19 cellular contexts compared by ENCODE assay signal in the genomic region with DNA sequence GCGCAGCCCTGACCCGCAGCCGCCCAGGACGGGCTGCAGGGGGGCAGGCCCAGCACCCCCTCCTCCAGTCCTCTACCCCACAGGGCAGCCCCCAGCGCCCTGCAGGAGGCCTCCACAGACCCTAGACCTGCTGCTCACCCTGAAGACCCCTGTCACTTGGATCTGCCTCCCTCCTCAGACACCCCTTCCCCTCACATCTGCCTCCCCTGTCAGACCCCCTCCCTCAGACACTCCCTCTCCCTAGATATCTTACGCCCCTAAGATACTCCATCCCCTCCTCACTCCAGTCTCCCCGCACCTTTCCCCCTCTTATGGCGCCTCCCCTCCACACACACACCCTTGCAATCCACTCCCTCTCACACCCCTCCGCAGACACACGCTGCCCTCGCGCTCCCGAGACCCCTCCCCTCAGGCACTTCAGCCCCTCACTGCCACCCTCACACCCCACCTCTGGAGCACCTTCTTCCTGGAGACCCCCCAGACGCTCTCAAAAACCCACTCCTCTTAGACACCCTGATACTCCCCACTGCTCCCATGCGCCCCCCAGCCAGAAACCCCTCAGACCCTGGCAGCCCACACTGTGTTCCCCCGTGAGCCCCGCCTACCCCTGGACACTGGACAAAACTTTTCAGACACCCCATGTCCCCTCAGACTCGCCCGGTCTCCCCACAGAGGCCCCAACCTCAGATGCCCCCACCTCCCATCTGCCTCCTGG. TPM values are rescaled to one million over a fixed set of nuclear protein-coding genes. Genes with fewer than 3 reads are reported as not detected.
A peak's percentile ranks its signal among the peaks of the same experiment; 100 is the strongest.
DNase-seq lines count a peak whose midpoint lies in the region; ATAC-seq, FAIRE-seq and TF ChIP-seq lines count a peak whose summit lies in the region.
"Had no signal": no experiment of that assay in that cellular context is flagged by ENCODE, and none has a peak within 500 bp of the region (broad histone marks: within the 10 kb centered on the region; RNA-seq: fewer than 3 reads in every experiment).

No MANE protein-coding gene starts in this region.

- ATAC-seq in A549 (peak; percentile 0 to 23; a peak in 3 of 6 replicates), HG02870 (IDR thresholded peaks at IDR 0.05; ENCODE audit: unreplicated experiment) (no peak), GM19455 (IDR thresholded peaks at IDR 0.05; ENCODE audit: unreplicated experiment) (no peak)
- peak; percentile 10 for ATAC-seq in activated CD8-positive, alpha-beta T cell treated with anti-CD3 and anti-CD28 coated beads for 36 hours
- ATAC-seq: sciatic nerve had no signal

- H3K27me3 Mint-ChIP-seq in CD4-positive, alpha-beta memory T cell = peaks cover 7 to 14% of the 10 kb centered on the region in 2 donors
- H3K27me3 Mint-ChIP-seq in activated CD8-positive, alpha-beta T cell treated with anti-CD3 and anti-CD28 coated beads for 36 hours = peaks cover 20% of the 10 kb centered on the region
- H3K27me3 Mint-ChIP-seq: activated naive CD4-positive, alpha-beta T cell treated with anti-CD3 and anti-CD28 coated beads, Interleukin-2, amount 50 U/mL, for 24 hours had no signal

- H3K36me3 ChIP-seq in CD4-positive, alpha-beta memory T cell (ENCODE audit: insufficient read depth, low read length) = no peaks in the 10 kb centered on the region
- H3K36me3 ChIP-seq: lower lobe of right lung, pancreas, transverse colon had no signal

- H3K4me3 ChIP-seq in A549 = no peak overlapping the region
- H3K4me3 ChIP-seq in CD4-positive, alpha-beta memory T cell (ENCODE audit: low read length in 2 of 2) = no peak overlapping the region
- H3K4me3 ChIP-seq: lower lobe of right lung, pancreas, transverse colon had no signal

- H3K27me3 ChIP-seq in CD4-positive, alpha-beta memory T cell (ENCODE audit: insufficient read depth, low read length) = peaks cover 23% of the 10 kb centered on the region

- peak overlapping the region in 3 of 7 donors; percentile 12 to 50 (median 43) for H3K27ac Mint-ChIP-seq in CD4-positive, alpha-beta memory T cell
- H3K27ac Mint-ChIP-seq in activated CD8-positive, alpha-beta T cell treated with anti-CD3 and anti-CD28 coated beads for 36 hours = no peak overlapping the region
- H3K27ac Mint-ChIP-seq: activated CD4-positive, alpha-beta T cell treated with anti-CD3 and anti-CD28 coated beads, Interleukin-2, amount 10 ng/mL, durations not matched to agents 7 days and 5 days; activated naive CD4-positive, alpha-beta T cell treated with anti-CD3 and anti-CD28 coated beads, Interleukin-2, amount 50 U/mL, for 24 hours had no signal

- no peak for TF ChIP-seq POLR2A in A549 (IDR thresholded peaks at IDR 0.05; ENCODE audit: low read length)

- TF ChIP-seq RAD21 in A549 (conservative IDR thresholded peaks at IDR 0.05 in 1 of 2, IDR thresholded peaks at IDR 0.05 in 1 of 2) = no peak

- peaks cover 25 to 51% (median 26%) of the 10 kb centered on the region in 4 donors for H3K4me1 Mint-ChIP-seq in CD4-positive, alpha-beta memory T cell
- peaks cover 36% of the 10 kb centered on the region for H3K4me1 Mint-ChIP-seq in activated CD8-positive, alpha-beta T cell treated with anti-CD3 and anti-CD28 coated beads for 36 hours (ENCODE audit: low read depth)

- peaks cover 17% of the 10 kb centered on the region for H3K4me1 ChIP-seq in A549
- H3K4me1 ChIP-seq in CD4-positive, alpha-beta memory T cell (ENCODE audit: insufficient read depth, low read length) = peaks cover 45% of the 10 kb centered on the region
- H3K4me1 ChIP-seq: lower lobe of right lung, pancreas had no signal

- peak overlapping the region in 6 of 8 donors; percentile 21 to 59 (median 42) for H3K4me3 Mint-ChIP-seq in CD4-positive, alpha-beta memory T cell
- H3K4me3 Mint-ChIP-seq in activated CD8-positive, alpha-beta T cell treated with anti-CD3 and anti-CD28 coated beads for 36 hours = no peak overlapping the region
- H3K4me3 Mint-ChIP-seq: activated CD4-positive, alpha-beta T cell treated with anti-CD3 and anti-CD28 coated beads, Interleukin-2, amount 10 ng/mL, durations not matched to agents 7 days and 5 days had no signal

- POLR2A ChIA-PET in A549 (lab: Yijun Ruan, JAX) = no interaction called here
- POLR2A ChIA-PET in CD4-positive, alpha-beta memory T cell (lab: Charles Lee; ENCODE audit: partially characterized antibody) = no interaction called here
- POLR2A ChIA-PET in activated CD8-positive, alpha-beta T cell treated with anti-CD3 and anti-CD28 coated beads for 36 hours (lab: Charles Lee) = no interaction called here

- no peak for TF ChIP-seq CTCF in A549 (IDR thresholded peaks at IDR 0.05)
- no peak for TF ChIP-seq CTCF in activated CD8-positive, alpha-beta T cell treated with anti-CD3 and anti-CD28 coated beads for 36 hours (IDR thresholded peaks at IDR 0.05)

- H3K4me2 ChIP-seq in A549 = peak overlapping the region; percentile 46

- CTCF ChIA-PET in A549 (lab: Yijun Ruan, JAX) = no interaction called here
- CTCF ChIA-PET in CD4-positive, alpha-beta memory T cell (lab: Charles Lee; ENCODE audit: partially characterized antibody) = no interaction called here
- CTCF ChIA-PET in activated CD8-positive, alpha-beta T cell treated with anti-CD3 and anti-CD28 coated beads for 36 hours (lab: Charles Lee) = no interaction called here

- intact Hi-C loops in CD4-positive, alpha-beta memory T cell (cut with micrococcal nuclease) = loop anchor here (2.0 to 5.0 kb wide), 2 partner anchors 15 to 34 kb away; a partner anchor contains a TSS
- intact Hi-C loops in activated CD8-positive, alpha-beta T cell treated with anti-CD3 and anti-CD28 coated beads for 36 hours (cut with micrococcal nuclease) = no loop called here

- 33% methylated on average over 13 of the region's 19 CpGs for WGBS in A549 (ENCODE audit: missing lambda C conversion rate)

- H3K9me3 ChIP-seq in A549 = no peaks in the 10 kb centered on the region
- H3K9me3 ChIP-seq in CD4-positive, alpha-beta memory T cell (ENCODE audit: control insufficient read depth in 1 of 2, low read length in 2 of 2) = no peaks in the 10 kb centered on the region
- H3K9me3 ChIP-seq: lower lobe of right lung, pancreas, transverse colon had no signal

- peak overlapping the region in 1 of 2 experiments; percentile 1; a peak in 1 of 6 replicates for H3K27ac ChIP-seq in A549
- H3K27ac ChIP-seq in CD4-positive, alpha-beta memory T cell (ENCODE audit: low read depth, low read length) = no peak overlapping the region
- H3K27ac ChIP-seq: lower lobe of right lung, pancreas, transverse colon had no signal

- TF ChIP-seq EP300 in A549 (IDR thresholded peaks at IDR 0.05) = no peak

- DNase-seq in A549 (ENCODE audit: low read depth in 1 of 2, low spot score in 1 of 2) (no peak), iPS-NIHi7 (ENCODE audit: extremely low spot score) (peak; percentile 55), DMS53 treated with DMSO at 0.1 percent for 48 hours (lab: John Stamatoyannopoulos, UW; ENCODE audit: unreplicated experiment) (no peak), DMS 273 treated with DMSO at 0.1 percent for 48 hours (lab: John Stamatoyannopoulos, UW) (no peak)
- peak in 1 of 5 donors; percentile 32 for DNase-seq in CD4-positive, alpha-beta memory T cell
- no peak for DNase-seq in activated CD8-positive, alpha-beta T cell treated with anti-CD3 and anti-CD28 coated beads for 36 hours
- DNase-seq: activated CD4-positive, alpha-beta T cell treated with anti-CD3 and anti-CD28 coated beads, Interleukin-2, amount 10 ng/mL, durations not matched to agents 7 days and 5 days; lower lobe of right lung; NCI-H2029; NCI-H446; stimulated activated naive CD4-positive, alpha-beta T cell treated with Interleukin-2 at 50 U/mL for 16 hours; transverse colon had no signal

- H3K9me3 Mint-ChIP-seq in CD4-positive, alpha-beta memory T cell = peaks cover 0 to 2% (median 0%) of the 10 kb centered on the region in 8 donors
- H3K9me3 Mint-ChIP-seq in activated CD8-positive, alpha-beta T cell treated with anti-CD3 and anti-CD28 coated beads for 36 hours = no peaks in the 10 kb centered on the region
- H3K9me3 Mint-ChIP-seq: activated CD4-positive, alpha-beta T cell treated with anti-CD3 and anti-CD28 coated beads, Interleukin-2, amount 10 ng/mL, durations not matched to agents 7 days and 5 days; activated naive CD4-positive, alpha-beta T cell treated with anti-CD3 and anti-CD28 coated beads, Interleukin-2, amount 50 U/mL, for 24 hours had no signal

- peaks cover 0 to 3% of the 10 kb centered on the region in 2 donors for H3K36me3 Mint-ChIP-seq in CD4-positive, alpha-beta memory T cell
- H3K36me3 Mint-ChIP-seq in activated CD8-positive, alpha-beta T cell treated with anti-CD3 and anti-CD28 coated beads for 36 hours (ENCODE audit: low read depth) = peaks cover 6% of the 10 kb centered on the region
- H3K36me3 Mint-ChIP-seq: activated naive CD4-positive, alpha-beta T cell treated with anti-CD3 and anti-CD28 coated beads, Interleukin-2, amount 50 U/mL, for 24 hours had no signal

- no peak for FAIRE-seq in A549 (lab: Jason Lieb, UNC)
- FAIRE-seq: keratinocyte, pancreas, TTC549 had no signal

RNA-seq across cellular contexts. Expression of a gene that starts 14.6 kb away (rescaled TPM):
- 0.19 and 0.21 TPM in 2 replicates for polyA plus RNA-seq in A549 (2011; rRNA removed)
- 0.07 and 0.08 TPM in 2 replicates for polyA plus RNA-seq in A549 (2012; cell fraction: cytosol; rRNA removed)
- 0.50 and 0.82 TPM in 2 replicates for polyA plus RNA-seq in A549 (2012; cell fraction: nucleus; rRNA removed)
- polyA plus RNA-seq in A549 (2017; fragmentation: RNase III; extraction: RNeasy Plus Mini Kit Qiagen cat#74134 plus additional on column Dnase treatment) = 0.10 to 0.20 TPM (median 0.15 TPM) in 3 replicates
- 0.17 TPM in 1 of 2 replicates, not detected in the other for polyA minus RNA-seq in A549 (2011; rRNA and poly(A)+ RNA removed)
- 1 to 10 TPM; 6.6 to 9.2 TPM for total RNA-seq in CD4-positive, alpha-beta memory T cell
- under 1 TPM in 1 of 2 donors, not detected in 1; 0.11 TPM for polyA plus RNA-seq in CD4-positive, alpha-beta memory T cell
- total RNA-seq in activated CD8-positive, alpha-beta T cell treated with anti-CD3 and anti-CD28 coated beads for 36 hours = 1 to 10 TPM; 1.5 to 1.6 TPM
- polyA plus RNA-seq: keratinocyte had no signal

RNA-seq across cellular contexts. Expression of a gene that starts 30.6 kb away (rescaled TPM):
- polyA plus RNA-seq in A549 (2011; rRNA removed) (34.5 and 38.0 TPM in 2 replicates), A549 (2017; fragmentation: RNase III; extraction: RNeasy Plus Mini Kit Qiagen cat#74134 plus additional on column Dnase treatment) (71.5 to 92.9 TPM (median 84.2 TPM) in 3 replicates)
- polyA plus RNA-seq in A549 (2012; cell fraction: cytosol; rRNA removed) = 113 and 132 TPM in 2 replicates
- 335 and 389 TPM in 2 replicates for polyA plus RNA-seq in A549 (2012; cell fraction: nucleus; rRNA removed)
- 33.2 and 39.9 TPM in 2 replicates for polyA minus RNA-seq in A549 (2011; rRNA and poly(A)+ RNA removed)
- 100 to 1,000 TPM; 956 to 992 TPM for total RNA-seq in CD4-positive, alpha-beta memory T cell
- polyA plus RNA-seq in CD4-positive, alpha-beta memory T cell = 100 to 1,000 TPM; 140 to 325 TPM
- total RNA-seq in activated CD8-positive, alpha-beta T cell treated with anti-CD3 and anti-CD28 coated beads for 36 hours = 100 to 1,000 TPM; 307 to 308 TPM

RNA-seq across cellular contexts. Expression of a gene that starts 36.6 kb away (rescaled TPM):
- polyA plus RNA-seq in A549 (2011; rRNA removed) = 0.52 and 0.57 TPM in 2 replicates
- 0.53 and 0.65 TPM in 2 replicates for polyA plus RNA-seq in A549 (2012; cell fraction: cytosol; rRNA removed)
- polyA plus RNA-seq in A549 (2012; cell fraction: nucleus; rRNA removed) = 0.67 and 0.77 TPM in 2 replicates
- polyA plus RNA-seq in A549 (2017; fragmentation: RNase III; extraction: RNeasy Plus Mini Kit Qiagen cat#74134 plus additional on column Dnase treatment) = 0.29 to 0.54 TPM (median 0.29 TPM) in 3 replicates
- polyA minus RNA-seq in A549 (2011; rRNA and poly(A)+ RNA removed) = 0.41 and 0.58 TPM in 2 replicates
- total RNA-seq in CD4-positive, alpha-beta memory T cell = 1 to 10 TPM in 1 of 2 experiments, under 1 TPM in 1; 0.93 to 1.3 TPM
- 10 to 100 TPM in 1 of 2 donors, 1 to 10 TPM in 1; 5.1 to 29.7 TPM for polyA plus RNA-seq in CD4-positive, alpha-beta memory T cell
- total RNA-seq in activated CD8-positive, alpha-beta T cell treated with anti-CD3 and anti-CD28 coated beads for 36 hours = 10 to 100 TPM; 19.3 to 21.0 TPM

RNA-seq across cellular contexts. Expression of a gene that starts 45.5 kb away (rescaled TPM):
- polyA plus RNA-seq in A549 (2011; rRNA removed) (117 and 137 TPM in 2 replicates), A549 (2017; fragmentation: RNase III; extraction: RNeasy Plus Mini Kit Qiagen cat#74134 plus additional on column Dnase treatment) (199 to 247 TPM (median 246 TPM) in 3 replicates)
- polyA plus RNA-seq in A549 (2012; cell fraction: cytosol; rRNA removed) = 315 and 361 TPM in 2 replicates
- polyA plus RNA-seq in A549 (2012; cell fraction: nucleus; rRNA removed) = 405 and 426 TPM in 2 replicates
- polyA minus RNA-seq in A549 (2011; rRNA and poly(A)+ RNA removed) = 73.2 and 77.6 TPM in 2 replicates
- total RNA-seq in CD4-positive, alpha-beta memory T cell = 100 to 1,000 TPM in 1 of 2 experiments, 10 to 100 TPM in 1; 97.4 to 100 TPM
- polyA plus RNA-seq in CD4-positive, alpha-beta memory T cell = 100 to 1,000 TPM; 198 to 256 TPM
- 10 to 100 TPM; 49.6 to 52.4 TPM for total RNA-seq in activated CD8-positive, alpha-beta T cell treated with anti-CD3 and anti-CD28 coated beads for 36 hours

RNA-seq across cellular contexts. Expression of a gene that starts 53.6 kb away (rescaled TPM):
- polyA plus RNA-seq in A549 (2011; rRNA removed) (2,749 and 3,564 TPM in 2 replicates), A549 (2017; fragmentation: RNase III; extraction: RNeasy Plus Mini Kit Qiagen cat#74134 plus additional on column Dnase treatment) (7,778 to 7,989 TPM (median 7,924 TPM) in 3 replicates)
- polyA plus RNA-seq in A549 (2012; cell fraction: cytosol; rRNA removed) = 3,114 and 3,796 TPM in 2 replicates
- polyA plus RNA-seq in A549 (2012; cell fraction: nucleus; rRNA removed) = 3,748 and 4,898 TPM in 2 replicates
- 2,997 and 3,081 TPM in 2 replicates for polyA minus RNA-seq in A549 (2011; rRNA and poly(A)+ RNA removed)
- 1,000 to 10,000 TPM; 3,807 to 4,015 TPM for total RNA-seq in CD4-positive, alpha-beta memory T cell
- 1,000 to 10,000 TPM; 4,853 to 7,200 TPM for polyA plus RNA-seq in CD4-positive, alpha-beta memory T cell
- 1,000 to 10,000 TPM; 3,454 to 3,479 TPM for total RNA-seq in activated CD8-positive, alpha-beta T cell treated with anti-CD3 and anti-CD28 coated beads for 36 hours

Comparison
In these comparisons a context has a peak if more than half of its experiments do, and no peak if none do; other contexts are left out.
1. ATAC-seq: peak in A549 (2 of 2) and activated CD8-positive, alpha-beta T cell treated with anti-CD3 and anti-CD28 coated beads for 36 hours (single experiment); none in HG02870 (single experiment) and GM19455 (single experiment).
2. RNA of a gene that starts 36.6 kb away (total RNA-seq): 19.3 to 21.0 TPM in activated CD8-positive, alpha-beta T cell treated with anti-CD3 and anti-CD28 coated beads for 36 hours; 0.93 to 1.3 TPM in CD4-positive, alpha-beta memory T cell; every median in the first group is over 4 times any median in the second.